Comparison of ENCODE assay signal across 1 cellular context in the genomic region with DNA sequence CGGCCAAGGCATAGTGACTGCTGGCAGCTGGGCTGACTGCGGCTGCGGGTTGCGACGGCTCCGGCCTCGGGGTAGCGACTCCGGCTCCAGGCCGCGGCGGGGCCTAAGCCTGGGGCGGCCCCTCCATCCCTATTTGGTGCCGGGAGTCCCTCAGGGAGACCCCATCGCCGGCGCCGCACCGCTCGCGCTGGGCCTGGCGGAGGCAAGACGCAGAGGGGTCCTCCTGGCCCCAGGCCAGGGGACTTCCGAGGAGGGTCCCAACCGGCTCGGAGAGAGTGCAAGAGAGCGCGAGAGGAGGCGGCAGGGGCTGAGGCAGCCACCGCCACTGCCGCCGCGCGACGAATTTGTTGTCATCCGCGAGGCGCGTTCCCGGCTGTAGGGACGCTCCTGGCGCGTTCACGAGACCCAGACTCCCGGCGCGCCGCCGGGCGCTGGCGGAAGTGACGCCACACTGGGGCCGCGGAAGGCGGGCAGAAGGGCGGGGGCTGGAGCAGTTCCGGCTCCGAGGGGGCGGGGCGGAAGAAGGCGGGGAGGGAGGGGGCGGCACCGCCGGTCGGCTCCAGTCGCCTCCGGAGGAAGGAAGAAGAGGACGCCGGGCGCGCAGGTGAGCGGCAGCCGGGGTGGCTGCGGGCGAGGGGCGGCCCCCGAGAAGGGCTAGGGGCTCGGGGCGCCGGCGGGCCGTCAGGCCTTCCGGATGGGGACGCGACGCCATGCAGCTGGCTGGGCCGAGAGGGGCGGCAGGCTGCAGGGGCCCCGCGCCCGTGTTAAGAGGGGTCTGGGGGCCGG.
TF ChIP-seq lines count a peak whose summit lies in the region.

TSS of gene ATG2B (minus strand) at position 377 of the 786 bp plus-strand sequence. CDS start at position 12, 365 bp downstream.
TSS of gene GSKIP (plus strand) at position 562 of the 786 bp plus-strand sequence. CDS start 18,722 bp downstream, outside the sequence.

TF ChIP-seq in K562, 482 proteins besides CTCF, POLR2A, EP300 and RAD21 (continued from another document and continues in another):
- no peak for TF ChIP-seq TAL1 (IDR thresholded peaks at IDR 0.05)
- no peak; the same call in 1 of the 2 replicates for TF ChIP-seq POLR2H (tag; IDR thresholded peaks at IDR 0.05; ENCODE audit: low read depth)
- TF ChIP-seq CREB3 (tag; conservative IDR thresholded peaks at IDR 0.05; ENCODE audit: low read depth), result no peak
- no peak for TF ChIP-seq ZNF77 (CRISPR knock-in tag; IDR thresholded peaks at IDR 0.05)
- TF ChIP-seq FOXA3 (CRISPR knock-in tag; conservative IDR thresholded peaks at IDR 0.05 in 1 of 2, IDR thresholded peaks at IDR 0.05 in 1 of 2), result no peak
- TF ChIP-seq XRCC5 (IDR thresholded peaks at IDR 0.05; ENCODE audit: low read depth, low read length), result no peak
- TF ChIP-seq CEBPZ (IDR thresholded peaks at IDR 0.05; ENCODE audit: borderline replicate concordance, low read depth, low read length), result no peak
- TF ChIP-seq NFIC (IDR thresholded peaks at IDR 0.05), result peak; percentile 53
- TF ChIP-seq ZNF431 (CRISPR knock-in tag; IDR thresholded peaks at IDR 0.05), result no peak
- no peak for TF ChIP-seq SOX6 (IDR thresholded peaks at IDR 0.05)
- TF ChIP-seq CREB1 (IDR thresholded peaks at IDR 0.05), result peak; percentile 83
- peak; percentile 85 for TF ChIP-seq CREB1 (CRISPR knock-in tag; IDR thresholded peaks at IDR 0.05)
- no peak for TF ChIP-seq EZH2 (IDR thresholded peaks at IDR 0.05; ENCODE audit: borderline replicate concordance, low read depth, low read length)
- TF ChIP-seq SUPT5H (IDR thresholded peaks at IDR 0.05), result peak; percentile 53; the same call in 1 of the 2 replicates
- TF ChIP-seq MEIS2 (IDR thresholded peaks at IDR 0.05; ENCODE audit: partially characterized antibody), result no peak
- TF ChIP-seq ZNF583 (CRISPR knock-in tag; IDR thresholded peaks at IDR 0.05), result no peak
- no peak for TF ChIP-seq ZNF316 (IDR thresholded peaks at IDR 0.05)
- TF ChIP-seq, protein P1, sequence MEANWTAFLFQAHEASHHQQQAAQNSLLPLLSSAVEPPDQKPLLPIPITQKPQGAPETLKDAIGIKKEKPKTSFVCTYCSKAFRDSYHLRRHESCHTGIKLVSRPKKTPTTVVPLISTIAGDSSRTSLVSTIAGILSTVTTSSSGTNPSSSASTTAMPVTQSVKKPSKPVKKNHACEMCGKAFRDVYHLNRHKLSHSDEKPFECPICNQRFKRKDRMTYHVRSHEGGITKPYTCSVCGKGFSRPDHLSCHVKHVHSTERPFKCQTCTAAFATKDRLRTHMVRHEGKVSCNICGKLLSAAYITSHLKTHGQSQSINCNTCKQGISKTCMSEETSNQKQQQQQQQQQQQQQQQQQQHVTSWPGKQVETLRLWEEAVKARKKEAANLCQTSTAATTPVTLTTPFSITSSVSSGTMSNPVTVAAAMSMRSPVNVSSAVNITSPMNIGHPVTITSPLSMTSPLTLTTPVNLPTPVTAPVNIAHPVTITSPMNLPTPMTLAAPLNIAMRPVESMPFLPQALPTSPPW (CRISPR knock-in tag; IDR thresholded peaks at IDR 0.05), result peak; percentile 82
- TF ChIP-seq, protein P2, sequence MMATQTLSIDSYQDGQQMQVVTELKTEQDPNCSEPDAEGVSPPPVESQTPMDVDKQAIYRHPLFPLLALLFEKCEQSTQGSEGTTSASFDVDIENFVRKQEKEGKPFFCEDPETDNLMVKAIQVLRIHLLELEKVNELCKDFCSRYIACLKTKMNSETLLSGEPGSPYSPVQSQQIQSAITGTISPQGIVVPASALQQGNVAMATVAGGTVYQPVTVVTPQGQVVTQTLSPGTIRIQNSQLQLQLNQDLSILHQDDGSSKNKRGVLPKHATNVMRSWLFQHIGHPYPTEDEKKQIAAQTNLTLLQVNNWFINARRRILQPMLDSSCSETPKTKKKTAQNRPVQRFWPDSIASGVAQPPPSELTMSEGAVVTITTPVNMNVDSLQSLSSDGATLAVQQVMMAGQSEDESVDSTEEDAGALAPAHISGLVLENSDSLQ (IDR thresholded peaks at IDR 0.05), result no peak
- TF ChIP-seq KAT2B (IDR thresholded peaks at IDR 0.05; ENCODE audit: low read depth, low read length), result no peak
- TF ChIP-seq, protein P3, sequence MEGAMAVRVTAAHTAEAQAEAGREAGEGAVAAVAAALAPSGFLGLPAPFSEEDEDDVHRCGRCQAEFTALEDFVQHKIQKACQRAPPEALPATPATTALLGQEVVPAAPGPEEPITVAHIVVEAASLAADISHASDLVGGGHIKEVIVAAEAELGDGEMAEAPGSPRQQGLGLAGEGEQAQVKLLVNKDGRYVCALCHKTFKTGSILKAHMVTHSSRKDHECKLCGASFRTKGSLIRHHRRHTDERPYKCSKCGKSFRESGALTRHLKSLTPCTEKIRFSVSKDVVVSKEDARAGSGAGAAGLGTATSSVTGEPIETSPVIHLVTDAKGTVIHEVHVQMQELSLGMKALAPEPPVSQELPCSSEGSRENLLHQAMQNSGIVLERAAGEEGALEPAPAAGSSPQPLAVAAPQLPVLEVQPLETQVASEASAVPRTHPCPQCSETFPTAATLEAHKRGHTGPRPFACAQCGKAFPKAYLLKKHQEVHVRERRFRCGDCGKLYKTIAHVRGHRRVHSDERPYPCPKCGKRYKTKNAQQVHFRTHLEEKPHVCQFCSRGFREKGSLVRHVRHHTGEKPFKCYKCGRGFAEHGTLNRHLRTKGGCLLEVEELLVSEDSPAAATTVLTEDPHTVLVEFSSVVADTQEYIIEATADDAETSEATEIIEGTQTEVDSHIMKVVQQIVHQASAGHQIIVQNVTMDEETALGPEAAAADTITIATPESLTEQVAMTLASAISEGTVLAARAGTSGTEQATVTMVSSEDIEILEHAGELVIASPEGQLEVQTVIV (CRISPR knock-in tag; IDR thresholded peaks at IDR 0.05; ENCODE audit: borderline replicate concordance), result no peak
- peak; percentile 23 for TF ChIP-seq PHF20 (IDR thresholded peaks at IDR 0.05; ENCODE audit: partially characterized antibody)
- no peak for TF ChIP-seq RHOXF2B (CRISPR knock-in tag; conservative IDR thresholded peaks at IDR 0.05)
- TF ChIP-seq ESRRA (IDR thresholded peaks at IDR 0.05; ENCODE audit: borderline replicate concordance, low read depth), result no peak
- TF ChIP-seq HNRNPH1 (optimal IDR thresholded peaks at IDR 0.05; ENCODE audit: low read depth, low read length), result no peak
- TF ChIP-seq, protein P4, sequence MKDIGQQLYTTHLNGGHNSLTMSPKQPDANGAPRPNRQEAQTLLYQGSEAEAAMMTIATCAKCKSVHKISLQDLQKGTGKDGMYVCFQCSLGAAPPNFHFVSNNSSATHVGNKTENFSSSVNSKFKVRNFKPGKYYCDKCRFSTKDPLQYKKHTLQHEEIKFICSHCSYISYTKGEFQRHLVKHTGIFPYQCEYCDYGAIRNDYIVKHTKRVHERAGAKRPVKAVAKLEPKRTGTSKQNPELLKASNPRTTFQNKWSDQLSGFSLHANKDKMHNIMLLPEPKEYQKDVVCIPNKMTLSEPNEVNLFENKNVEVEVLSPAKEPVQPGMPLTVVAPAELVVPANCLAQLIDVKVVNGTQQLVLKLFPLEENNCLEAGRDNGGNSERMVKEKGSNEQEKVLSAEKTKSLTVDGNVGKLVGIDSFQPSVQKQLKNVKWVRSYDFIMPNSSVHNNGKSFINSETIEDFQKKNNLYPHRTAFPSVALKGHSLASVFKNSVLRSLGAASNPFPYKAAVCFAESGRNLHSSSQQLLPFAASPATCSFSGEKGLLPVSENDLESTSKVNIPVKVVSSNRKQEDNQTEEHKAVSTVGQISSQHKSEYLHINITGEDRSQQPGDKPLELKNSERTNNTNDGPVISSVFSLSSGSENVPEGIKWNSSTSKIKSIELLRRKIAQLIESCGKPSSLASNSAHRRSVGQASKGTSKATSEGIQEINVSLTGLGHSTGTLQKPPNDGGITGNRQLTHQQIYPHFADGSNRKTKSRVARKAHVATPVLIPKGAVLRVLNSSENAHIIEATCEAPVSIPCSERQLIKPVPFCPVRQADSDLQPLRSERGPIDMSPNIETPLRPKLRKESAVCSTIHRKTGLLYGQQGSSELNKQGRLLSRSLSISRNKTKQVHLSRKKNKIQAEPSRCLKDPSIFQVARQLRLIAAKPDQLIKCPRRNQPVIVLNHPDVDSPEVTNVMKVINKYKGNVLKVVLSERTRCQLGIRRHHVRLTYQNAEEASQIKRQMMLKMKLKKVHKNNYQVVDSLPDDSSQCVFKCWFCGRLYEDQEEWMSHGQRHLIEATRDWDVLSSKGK (CRISPR knock-in tag; IDR thresholded peaks at IDR 0.05), result no peak
- peak; percentile 41; the same call in 1 of the 2 replicates for TF ChIP-seq EP400 (IDR thresholded peaks at IDR 0.05)
- TF ChIP-seq, protein P5, sequence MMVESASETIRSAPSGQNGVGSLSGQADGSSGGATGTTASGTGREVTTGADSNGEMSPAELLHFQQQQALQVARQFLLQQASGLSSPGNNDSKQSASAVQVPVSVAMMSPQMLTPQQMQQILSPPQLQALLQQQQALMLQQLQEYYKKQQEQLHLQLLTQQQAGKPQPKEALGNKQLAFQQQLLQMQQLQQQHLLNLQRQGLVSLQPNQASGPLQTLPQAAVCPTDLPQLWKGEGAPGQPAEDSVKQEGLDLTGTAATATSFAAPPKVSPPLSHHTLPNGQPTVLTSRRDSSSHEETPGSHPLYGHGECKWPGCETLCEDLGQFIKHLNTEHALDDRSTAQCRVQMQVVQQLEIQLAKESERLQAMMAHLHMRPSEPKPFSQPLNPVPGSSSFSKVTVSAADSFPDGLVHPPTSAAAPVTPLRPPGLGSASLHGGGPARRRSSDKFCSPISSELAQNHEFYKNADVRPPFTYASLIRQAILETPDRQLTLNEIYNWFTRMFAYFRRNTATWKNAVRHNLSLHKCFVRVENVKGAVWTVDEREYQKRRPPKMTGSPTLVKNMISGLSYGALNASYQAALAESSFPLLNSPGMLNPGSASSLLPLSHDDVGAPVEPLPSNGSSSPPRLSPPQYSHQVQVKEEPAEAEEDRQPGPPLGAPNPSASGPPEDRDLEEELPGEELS (CRISPR knock-in tag; IDR thresholded peaks at IDR 0.05; ENCODE audit: borderline replicate concordance), result no peak; the same call in 1 of the 2 replicates
- TF ChIP-seq, protein P6, sequence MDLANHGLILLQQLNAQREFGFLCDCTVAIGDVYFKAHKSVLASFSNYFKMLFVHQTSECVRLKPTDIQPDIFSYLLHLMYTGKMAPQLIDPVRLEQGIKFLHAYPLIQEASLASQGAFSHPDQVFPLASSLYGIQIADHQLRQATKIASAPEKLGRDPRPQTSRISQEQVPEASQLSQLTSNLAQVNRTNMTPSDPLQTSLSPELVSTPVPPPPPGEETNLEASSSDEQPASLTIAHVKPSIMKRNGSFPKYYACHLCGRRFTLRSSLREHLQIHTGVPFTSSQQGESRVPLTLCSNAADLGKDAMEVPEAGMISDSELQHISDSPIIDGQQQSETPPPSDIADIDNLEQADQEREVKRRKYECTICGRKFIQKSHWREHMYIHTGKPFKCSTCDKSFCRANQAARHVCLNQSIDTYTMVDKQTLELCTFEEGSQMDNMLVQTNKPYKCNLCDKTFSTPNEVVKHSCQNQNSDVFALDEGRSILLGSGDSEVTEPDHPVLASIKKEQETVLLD (IDR thresholded peaks at IDR 0.05), result no peak
- no peak for TF ChIP-seq ZNF41 (CRISPR knock-in tag; conservative IDR thresholded peaks at IDR 0.05)
- TF ChIP-seq KDM5B (IDR thresholded peaks at IDR 0.05; ENCODE audit: insufficient replicate concordance, low read depth, low read length), result no peak
- TF ChIP-seq SIRT6 (IDR thresholded peaks at IDR 0.05; ENCODE audit: low read depth, low read length), result no peak
- no peak for TF ChIP-seq PRPF4 (IDR thresholded peaks at IDR 0.05; ENCODE audit: insufficient read depth, low read depth, low read length, poor library complexity, severe bottlenecking)
- TF ChIP-seq PHF8 (IDR thresholded peaks at IDR 0.05; ENCODE audit: borderline replicate concordance, low read length), result peak; percentile 75; the same call in 1 of the 2 replicates
- TF ChIP-seq ZNF639 (CRISPR knock-in tag; conservative IDR thresholded peaks at IDR 0.05 in 1 of 2, IDR thresholded peaks at IDR 0.05 in 1 of 2), result 0 out of 4 replicates have a peak, but pooled peaks of 1 of the 2 experiments have one; percentile 19
- no peak for TF ChIP-seq PCBP2 (IDR thresholded peaks at IDR 0.05; ENCODE audit: low read depth, low read length, poor library complexity, severe bottlenecking)
- TF ChIP-seq RFX7 (CRISPR knock-in tag; IDR thresholded peaks at IDR 0.05), result no peak
- no peak for TF ChIP-seq EHMT2 (IDR thresholded peaks at IDR 0.05)
- TF ChIP-seq ARNT (IDR thresholded peaks at IDR 0.05), result no peak
- peak; percentile 64; the same call in 1 of the 2 replicates for TF ChIP-seq ZNF766 (CRISPR knock-in tag; conservative IDR thresholded peaks at IDR 0.05)
- no peak for TF ChIP-seq OTX1 (CRISPR knock-in tag; IDR thresholded peaks at IDR 0.05)
- TF ChIP-seq CREBBP (IDR thresholded peaks at IDR 0.05; ENCODE audit: low read depth, low read length), result no peak
- no peak for TF ChIP-seq ZFP1 (CRISPR knock-in tag; IDR thresholded peaks at IDR 0.05)
